Comparison of ENCODE assay signal across 8 cellular contexts in genomic region chr6:31180500-31180899, GRCh38. TPM values are rescaled to one million over a fixed set of nuclear protein-coding genes. Genes with fewer than 3 reads are reported as not detected.
DNase-seq lines count a peak whose midpoint lies in the region; FAIRE-seq and TF ChIP-seq lines count a peak whose summit lies in the region.

No MANE protein-coding gene starts in this region.

- FAIRE-seq in kidney (lab: Jason Lieb, UNC): no peak

- TF ChIP-seq POLR2A in lower leg skin (IDR thresholded peaks at IDR 0.05): no peak

- no peaks in the 10 kb centered on the region for H3K27me3 ChIP-seq in adipocyte (replicated peaks; ENCODE audit: control insufficient read depth, insufficient read depth, low read length)

- H3K27ac ChIP-seq in kidney (ENCODE audit: low read depth in 2 of 2, low read length in 2 of 2): peak overlapping the region in 1 of 2 donors; percentile 53

- H3K4me3 ChIP-seq in adipocyte (ENCODE audit: low read length) (peak overlapping the region; percentile 84), kidney (ENCODE audit: low read length in 2 of 2) (peak overlapping the region; percentile 29 to 54), lower leg skin (ENCODE audit: low read depth, poor library complexity, severe bottlenecking) (no peak overlapping the region)

- WGBS in lower leg skin, 2 donors: 77 to 87% methylated on average over 26 of the region's 26 CpGs

- H3K9ac ChIP-seq in adipocyte (ENCODE audit: low read length): peak overlapping the region; percentile 82
- H3K9ac ChIP-seq in kidney (ENCODE audit: low read length in 2 of 2): peak overlapping the region in 1 of 2 donors; percentile 56

- intact Hi-C loops in kidney (cut with DNase I): no loop called here
- intact Hi-C loops in lower leg skin (cut with DNase I; ENCODE audit: low total_unique reads): loop anchor here (5.0 kb wide), 1 partner anchor 1952 kb away; no protein-coding TSS in a partner anchor

- H3K4me1 ChIP-seq in adipocyte (ENCODE audit: control insufficient read depth, insufficient read depth, low read length): peaks cover 9% of the 10 kb centered on the region
- peaks cover 0 to 21% of the 10 kb centered on the region in 2 donors for H3K4me1 ChIP-seq in kidney (ENCODE audit: control insufficient read depth in 1 of 2, insufficient read depth in 1 of 2, low read depth in 1 of 2, low read length in 2 of 2)

- DNase-seq in CD1c-positive myeloid dendritic cell (ENCODE audit: extremely low spot score) (peak; percentile 78), NCI-H2227 treated with DMSO at 0.1 percent for 48 hours (lab: John Stamatoyannopoulos, UW) (peak; percentile 70), adipocyte (ENCODE audit: low read depth) (no peak), kidney (peak; percentile 92), lower leg skin (ENCODE audit: low spot score in 2 of 2) (no peak), DMS 273 treated with DMSO at 0.1 percent for 48 hours (lab: John Stamatoyannopoulos, UW) (no peak)
- DNase-seq in stimulated activated naive CD4-positive, alpha-beta T cell (lab: John Stamatoyannopoulos, UW): peak; percentile 10 to 69 (median 54)
- no peak for DNase-seq in effector CD4-positive, alpha-beta T cell

- no peaks in the 10 kb centered on the region for H3K36me3 ChIP-seq in adipocyte (ENCODE audit: control insufficient read depth, insufficient read depth, low read length, severe bottlenecking)
- H3K36me3 ChIP-seq in kidney (ENCODE audit: control insufficient read depth in 1 of 2, insufficient read depth in 2 of 2, low read length in 2 of 2): peaks cover 0 to 4% of the 10 kb centered on the region in 2 donors

- no peak for TF ChIP-seq CTCF in kidney (IDR thresholded peaks at IDR 0.05; ENCODE audit: borderline replicate concordance, extremely low read depth, insufficient read depth)
- TF ChIP-seq CTCF in lower leg skin (IDR thresholded peaks at IDR 0.05): no peak

- no peaks in the 10 kb centered on the region for H3K9me3 ChIP-seq in adipocyte (ENCODE audit: control insufficient read depth, low read length)
- H3K9me3 ChIP-seq in kidney (ENCODE audit: control insufficient read depth in 1 of 2, low read length in 2 of 2): no peaks in the 10 kb centered on the region

RNA-seq across cellular contexts. Expression of gene POU5F1, which starts 10.0 kb away (rescaled TPM):
- total RNA-seq in kidney: 19.9 TPM
- polyA plus RNA-seq in kidney (ENCODE audit: insufficient read depth, low read depth, low replicate concordance): 7.9 TPM
- 1 to 10 TPM in 3 of 4 donors, under 1 TPM in 1; 0.47 to 5.2 (median 3.3) TPM for total RNA-seq in lower leg skin

RNA-seq across cellular contexts. Expression of gene TCF19, which starts 22.1 kb away (rescaled TPM):
- 7.1 TPM for total RNA-seq in kidney
- 5.1 TPM for polyA plus RNA-seq in kidney (ENCODE audit: insufficient read depth, low read depth, low replicate concordance)
- 10 to 100 TPM; 18.9 to 24.2 (median 20.8) TPM for total RNA-seq in lower leg skin

RNA-seq across cellular contexts. Expression of gene CCHCR1, which starts 22.9 kb away (rescaled TPM):
- 26.2 TPM for total RNA-seq in kidney
- 24.1 TPM for polyA plus RNA-seq in kidney (ENCODE audit: insufficient read depth, low read depth, low replicate concordance)
- total RNA-seq in lower leg skin: 10 to 100 TPM; 13.1 to 34.1 (median 21.7) TPM

RNA-seq across cellular contexts. Expression of gene PSORS1C2, which starts 41.6 kb away (rescaled TPM):
- total RNA-seq in kidney (not detected), lower leg skin (10 to 100 TPM; 34.8 to 55.5 (median 44.1) TPM)
- not detected for polyA plus RNA-seq in kidney (ENCODE audit: insufficient read depth, low read depth, low replicate concordance)

Comparison
In these comparisons a context has a peak if more than half of its experiments do, and no peak if none do; other contexts are left out.
1. DNase-seq: peak in CD1c-positive myeloid dendritic cell (single experiment), NCI-H2227 treated with DMSO at 0.1 percent for 48 hours (single experiment), kidney (single experiment) and stimulated activated naive CD4-positive, alpha-beta T cell (6 of 6); none in adipocyte (single experiment), lower leg skin (0 of 2), DMS 273 treated with DMSO at 0.1 percent for 48 hours (single experiment) and effector CD4-positive, alpha-beta T cell (single experiment).